Comparison of ENCODE assay signal across 10 cellular contexts in the genomic region with DNA sequence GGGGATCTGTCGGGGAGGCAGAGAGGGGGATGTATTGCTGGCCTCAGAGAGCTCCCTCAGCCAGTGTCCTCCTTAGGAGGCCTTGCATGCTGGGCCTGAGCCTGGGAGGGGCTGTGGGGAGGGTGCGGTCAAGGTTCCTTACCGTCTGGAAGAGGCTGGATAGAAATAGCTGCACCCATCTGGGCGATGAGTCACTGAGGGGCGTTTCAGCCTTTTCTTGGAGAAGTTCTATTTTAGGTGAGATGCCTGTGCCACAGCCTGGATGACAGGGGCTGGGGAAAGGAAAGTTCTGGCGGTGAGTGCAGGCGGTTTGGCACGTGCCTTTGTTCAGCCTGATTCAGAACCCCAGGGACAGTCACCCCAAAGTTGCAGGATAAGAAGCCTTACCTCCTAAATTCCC. TPM values are rescaled to one million over a fixed set of nuclear protein-coding genes. Genes with fewer than 3 reads are reported as not detected.
DNase-seq lines count a peak whose midpoint lies in the region; ATAC-seq and TF ChIP-seq lines count a peak whose summit lies in the region.
"Had no signal": no experiment of that assay in that cellular context is flagged by ENCODE, and none has a peak within 500 bp of the region (broad histone marks: within the 10 kb centered on the region; RNA-seq: fewer than 3 reads in every experiment).

No MANE protein-coding gene starts in this region.

- H3K36me3 ChIP-seq in HEK293 (ENCODE audit: control insufficient read depth in 2 of 2, insufficient read depth in 1 of 2, low read length in 2 of 2) (peaks cover 0 to 4% of the 10 kb centered on the region in 2 experiments; a peak in 1 of 3 replicates), fibroblast of lung (ENCODE audit: control insufficient read depth, insufficient read depth, low read length) (no peaks in the 10 kb centered on the region)

- H3K4me1 ChIP-seq in HEK293 (ENCODE audit: control insufficient read depth, insufficient read depth, low read length) = no peaks in the 10 kb centered on the region
- H3K4me1 ChIP-seq in fibroblast of lung (ENCODE audit: control insufficient read depth, extremely low read depth, insufficient read depth, low read length) = no peaks in the 10 kb centered on the region

- no peak overlapping the region for H2AFZ ChIP-seq in fibroblast of lung (ENCODE audit: low read length)

- CTCF ChIA-PET in HEK293 (lab: Yijun Ruan, JAX) = no interaction called here
- CTCF ChIA-PET in RWPE1 (lab: Yijun Ruan, JAX) = interaction anchor here (0.6 kb wide), 1 partner anchor 53 kb away, joined by 3 read pairs; no protein-coding TSS in a partner anchor

- no peak for TF ChIP-seq CTCF in HEK293 (tag by site-specific recombination; IDR thresholded peaks at IDR 0.05)
- no peak for TF ChIP-seq CTCF in RWPE1 (conservative IDR thresholded peaks at IDR 0.05; ENCODE audit: low read depth)
- no peak for TF ChIP-seq CTCF in fibroblast of lung (conservative IDR thresholded peaks at IDR 0.05 in 1 of 2, IDR thresholded peaks at IDR 0.05 in 1 of 2; ENCODE audit: low read depth in 1 of 2, low read length in 2 of 2)

- H3K27ac ChIP-seq in HEK293 (ENCODE audit: extremely low read depth, low read depth, low read length) (no peak overlapping the region), RWPE1 (peak overlapping the region; percentile 97), fibroblast of lung (ENCODE audit: insufficient read depth, low read length) (no peak overlapping the region), temporal lobe (ENCODE audit: low read depth, low read length) (peak overlapping the region; percentile 68)

- H3K4me3 ChIP-seq in HEK293 (ENCODE audit: low read depth, low read length) (no peak overlapping the region), fibroblast of lung (replicated peaks in 1 of 4; ENCODE audit: control extremely low read depth in 1 of 4, insufficient read depth in 1 of 4, low read depth in 3 of 4, low read length in 4 of 4) (no peak overlapping the region)

- no peaks in the 10 kb centered on the region for H4K20me1 ChIP-seq in fibroblast of lung (ENCODE audit: control insufficient read depth, extremely low read depth, insufficient read depth, low read length)

- no peak overlapping the region for H3K4me2 ChIP-seq in fibroblast of lung (ENCODE audit: extremely low read depth, insufficient read depth, low read length)

- ATAC-seq in HG02840 (IDR thresholded peaks at IDR 0.05; ENCODE audit: low FRiP score, unreplicated experiment) (no peak), left lobe of liver (no peak)
- ATAC-seq: activated naive CD8-positive, alpha-beta T cell treated with anti-CD3 and anti-CD28 coated beads, Interleukin-2, amount 50 U/mL, for 24 hours had no signal

- DNase-seq in RWPE1 (ENCODE audit: low spot score) (peak; percentile 67), fibroblast of lung (ENCODE audit: low read depth in 2 of 2) (peak; percentile 44 to 88), left lobe of liver (ENCODE audit: low spot score) (no peak), amniotic stem cell (lab: John Stamatoyannopoulos, UW) (no peak)
- DNase-seq: activated CD4-positive, alpha-beta T cell treated with anti-CD3 and anti-CD28 coated beads, Interleukin-2, amount 50 U/mL, for 1 hour; activated naive CD8-positive, alpha-beta T cell treated with anti-CD3 and anti-CD28 coated beads, Interleukin-2, amount 50 U/mL, for 24 hours; NCI-H187 had no signal

- POLR2A ChIA-PET in HEK293 (lab: Yijun Ruan, JAX) (no interaction called here), RWPE1 (lab: Yijun Ruan, JAX; ENCODE audit: low non-redundant PET) (no interaction called here)

- H3K9me3 ChIP-seq in HEK293 (ENCODE audit: control insufficient read depth, insufficient read depth, low read depth, low read length) (no peaks in the 10 kb centered on the region), fibroblast of lung (ENCODE audit: control insufficient read depth, insufficient read depth, low read depth, low read length) (no peaks in the 10 kb centered on the region)

- no peaks in the 10 kb centered on the region for H3K27me3 ChIP-seq in fibroblast of lung (ENCODE audit: control insufficient read depth, insufficient read depth, low read length)

- no peaks in the 10 kb centered on the region for H3K79me2 ChIP-seq in fibroblast of lung (ENCODE audit: control insufficient read depth, insufficient read depth, low read length)

- no peak overlapping the region for H3K9ac ChIP-seq in fibroblast of lung (ENCODE audit: insufficient read depth, low read length)

TF ChIP-seq in HEK293, 187 proteins besides CTCF, POLR2A, EP300 and RAD21 (continues in another document):
- TF ChIP-seq, protein P1, sequence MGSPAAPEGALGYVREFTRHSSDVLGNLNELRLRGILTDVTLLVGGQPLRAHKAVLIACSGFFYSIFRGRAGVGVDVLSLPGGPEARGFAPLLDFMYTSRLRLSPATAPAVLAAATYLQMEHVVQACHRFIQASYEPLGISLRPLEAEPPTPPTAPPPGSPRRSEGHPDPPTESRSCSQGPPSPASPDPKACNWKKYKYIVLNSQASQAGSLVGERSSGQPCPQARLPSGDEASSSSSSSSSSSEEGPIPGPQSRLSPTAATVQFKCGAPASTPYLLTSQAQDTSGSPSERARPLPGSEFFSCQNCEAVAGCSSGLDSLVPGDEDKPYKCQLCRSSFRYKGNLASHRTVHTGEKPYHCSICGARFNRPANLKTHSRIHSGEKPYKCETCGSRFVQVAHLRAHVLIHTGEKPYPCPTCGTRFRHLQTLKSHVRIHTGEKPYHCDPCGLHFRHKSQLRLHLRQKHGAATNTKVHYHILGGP (tag by site-specific recombination; IDR thresholded peaks at IDR 0.05) = no peak
- TF ChIP-seq ZFP3 (tag by site-specific recombination; IDR thresholded peaks at IDR 0.05; ENCODE audit: low read depth) = no peak
- no peak for TF ChIP-seq KLF9 (tag by site-specific recombination; IDR thresholded peaks at IDR 0.05; ENCODE audit: low read depth)
- TF ChIP-seq ZNF571 (tag by site-specific recombination; IDR thresholded peaks at IDR 0.05) = no peak
- peak; percentile 32; the same call in 1 of the 2 replicates for TF ChIP-seq GLIS1 (tag by site-specific recombination; IDR thresholded peaks at IDR 0.05)
- TF ChIP-seq, protein P2, sequence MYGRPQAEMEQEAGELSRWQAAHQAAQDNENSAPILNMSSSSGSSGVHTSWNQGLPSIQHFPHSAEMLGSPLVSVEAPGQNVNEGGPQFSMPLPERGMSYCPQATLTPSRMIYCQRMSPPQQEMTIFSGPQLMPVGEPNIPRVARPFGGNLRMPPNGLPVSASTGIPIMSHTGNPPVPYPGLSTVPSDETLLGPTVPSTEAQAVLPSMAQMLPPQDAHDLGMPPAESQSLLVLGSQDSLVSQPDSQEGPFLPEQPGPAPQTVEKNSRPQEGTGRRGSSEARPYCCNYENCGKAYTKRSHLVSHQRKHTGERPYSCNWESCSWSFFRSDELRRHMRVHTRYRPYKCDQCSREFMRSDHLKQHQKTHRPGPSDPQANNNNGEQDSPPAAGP (tag by site-specific recombination; IDR thresholded peaks at IDR 0.05) = no peak
- no peak for TF ChIP-seq ZNF623 (tag by site-specific recombination; IDR thresholded peaks at IDR 0.05)
- no peak for TF ChIP-seq ZNF16 (tag by site-specific recombination; IDR thresholded peaks at IDR 0.05; ENCODE audit: low read depth)
- peak; percentile 53; the same call in 1 of the 2 replicates for TF ChIP-seq ZNF664 (tag by site-specific recombination; IDR thresholded peaks at IDR 0.05)
- TF ChIP-seq TRIM28 (IDR thresholded peaks at IDR 0.05; ENCODE audit: borderline replicate concordance, low read length) = no peak
- TF ChIP-seq, protein P3, sequence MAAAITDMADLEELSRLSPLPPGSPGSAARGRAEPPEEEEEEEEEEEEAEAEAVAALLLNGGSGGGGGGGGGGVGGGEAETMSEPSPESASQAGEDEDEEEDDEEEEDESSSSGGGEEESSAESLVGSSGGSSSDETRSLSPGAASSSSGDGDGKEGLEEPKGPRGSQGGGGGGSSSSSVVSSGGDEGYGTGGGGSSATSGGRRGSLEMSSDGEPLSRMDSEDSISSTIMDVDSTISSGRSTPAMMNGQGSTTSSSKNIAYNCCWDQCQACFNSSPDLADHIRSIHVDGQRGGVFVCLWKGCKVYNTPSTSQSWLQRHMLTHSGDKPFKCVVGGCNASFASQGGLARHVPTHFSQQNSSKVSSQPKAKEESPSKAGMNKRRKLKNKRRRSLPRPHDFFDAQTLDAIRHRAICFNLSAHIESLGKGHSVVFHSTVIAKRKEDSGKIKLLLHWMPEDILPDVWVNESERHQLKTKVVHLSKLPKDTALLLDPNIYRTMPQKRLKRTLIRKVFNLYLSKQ (tag by site-specific recombination; IDR thresholded peaks at IDR 0.05; ENCODE audit: borderline replicate concordance) = no peak
- TF ChIP-seq, protein P4, sequence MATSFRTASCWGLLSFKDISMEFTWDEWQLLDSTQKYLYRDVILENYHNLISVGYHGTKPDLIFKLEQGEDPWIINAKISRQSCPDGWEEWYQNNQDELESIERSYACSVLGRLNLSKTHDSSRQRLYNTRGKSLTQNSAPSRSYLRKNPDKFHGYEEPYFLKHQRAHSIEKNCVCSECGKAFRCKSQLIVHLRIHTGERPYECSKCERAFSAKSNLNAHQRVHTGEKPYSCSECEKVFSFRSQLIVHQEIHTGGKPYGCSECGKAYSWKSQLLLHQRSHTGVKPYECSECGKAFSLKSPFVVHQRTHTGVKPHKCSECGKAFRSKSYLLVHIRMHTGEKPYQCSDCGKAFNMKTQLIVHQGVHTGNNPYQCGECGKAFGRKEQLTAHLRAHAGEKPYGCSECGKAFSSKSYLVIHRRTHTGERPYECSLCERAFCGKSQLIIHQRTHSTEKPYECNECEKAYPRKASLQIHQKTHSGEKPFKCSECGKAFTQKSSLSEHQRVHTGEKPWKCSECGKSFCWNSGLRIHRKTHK (tag by site-specific recombination; IDR thresholded peaks at IDR 0.05) = no peak

RNA-seq across cellular contexts. Expression of a gene that starts 35.7 kb away (rescaled TPM):
- total RNA-seq in fibroblast of lung = 110 and 137 TPM in 2 replicates
- polyA plus RNA-seq in fibroblast of lung = 52.6 and 75.7 TPM in 2 replicates
- polyA plus RNA-seq in fibroblast of lung (2012) = 83.9 and 131 TPM in 2 replicates
- 184 and 328 TPM in 2 replicates for polyA minus RNA-seq in fibroblast of lung (ENCODE audit: low replicate concordance)
- total RNA-seq in temporal lobe = 47.0 TPM
- 74.4 TPM for total RNA-seq in left lobe of liver

RNA-seq across cellular contexts. Expression of a gene that starts 50.8 kb away (rescaled TPM):
- total RNA-seq in fibroblast of lung (5.1 and 6.6 TPM in 2 replicates), temporal lobe (5.2 TPM), left lobe of liver (838 TPM)
- 3.5 and 4.0 TPM in 2 replicates for polyA plus RNA-seq in fibroblast of lung
- polyA plus RNA-seq in fibroblast of lung (2012) = 2.7 and 4.4 TPM in 2 replicates
- 0.71 and 3.9 TPM in 2 replicates for polyA minus RNA-seq in fibroblast of lung (ENCODE audit: low replicate concordance)

RNA-seq across cellular contexts. Expression of a gene that starts 50.9 kb away (rescaled TPM):
- total RNA-seq in fibroblast of lung = 19.5 and 27.1 TPM in 2 replicates
- 16.5 and 21.8 TPM in 2 replicates for polyA plus RNA-seq in fibroblast of lung
- 22.2 and 24.0 TPM in 2 replicates for polyA plus RNA-seq in fibroblast of lung (2012)
- 70.8 and 71.8 TPM in 2 replicates for polyA minus RNA-seq in fibroblast of lung (ENCODE audit: low replicate concordance)
- total RNA-seq in temporal lobe = 22.6 TPM
- total RNA-seq in left lobe of liver = 59.4 TPM

Comparison
In these comparisons a context has a peak if more than half of its experiments do, and no peak if none do; other contexts are left out.
1. H3K27ac ChIP-seq: peak in RWPE1 (single experiment) and temporal lobe (single experiment); none in HEK293 (single experiment) and fibroblast of lung (single experiment).
2. DNase-seq: peak in RWPE1 (single experiment) and fibroblast of lung (2 of 2); none in left lobe of liver (single experiment) and amniotic stem cell (single experiment).
3. RNA of a gene that starts 50.8 kb away (total RNA-seq): 838 TPM in left lobe of liver (single experiment); 5.1 to 6.6 TPM in fibroblast of lung and 5.2 TPM in temporal lobe (single experiment); every median in the first group is over 100 times any median in the second.